ENCODE assay signal across 1 cellular context in the genomic region with DNA sequence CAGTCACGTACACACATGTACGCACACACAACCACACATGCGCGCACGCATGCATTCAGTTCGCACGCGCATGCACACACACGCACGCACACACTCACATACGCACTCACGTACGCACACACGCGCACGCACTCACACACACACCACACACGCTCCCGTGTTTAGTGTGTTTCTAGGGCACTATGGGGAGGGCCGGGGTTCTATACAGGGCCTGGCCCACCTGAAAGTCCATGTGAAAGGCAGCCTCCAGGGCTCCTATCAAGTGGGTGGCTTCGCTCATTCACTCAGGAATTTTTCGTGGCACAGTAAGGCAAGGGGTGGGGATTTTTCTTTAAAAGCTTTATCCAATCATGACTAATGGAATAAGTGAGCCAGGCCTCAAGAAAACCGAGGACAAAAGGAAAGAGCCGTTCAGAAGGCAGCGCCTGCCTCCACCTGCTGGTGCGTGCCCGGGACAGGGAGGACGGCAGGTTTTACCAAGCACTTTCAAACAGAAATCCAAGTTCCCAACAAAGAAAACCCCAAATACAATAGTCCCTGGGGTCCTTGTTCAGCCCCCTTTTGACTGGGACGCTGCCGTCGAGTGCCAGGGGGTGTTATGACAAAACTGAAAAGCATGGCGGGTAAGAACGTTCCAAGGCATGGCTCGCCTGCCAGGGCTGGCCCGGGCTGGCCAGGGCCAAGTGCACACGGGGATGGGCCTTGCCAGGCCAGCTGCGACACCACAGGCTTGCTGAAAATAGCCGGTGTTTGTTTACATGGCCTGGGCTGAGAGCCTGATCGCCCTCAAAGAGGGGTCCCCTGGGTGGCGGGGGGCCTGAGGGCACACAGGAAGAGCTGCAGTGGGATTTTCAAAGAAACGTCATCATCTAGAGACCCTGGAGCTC.
TF ChIP-seq lines count a peak whose summit lies in the region.

No MANE protein-coding gene starts in this region.

TF ChIP-seq in SK-N-SH, 30 proteins besides CTCF, POLR2A, EP300 and RAD21 (continued from another document):
- TF ChIP-seq, protein P1, sequence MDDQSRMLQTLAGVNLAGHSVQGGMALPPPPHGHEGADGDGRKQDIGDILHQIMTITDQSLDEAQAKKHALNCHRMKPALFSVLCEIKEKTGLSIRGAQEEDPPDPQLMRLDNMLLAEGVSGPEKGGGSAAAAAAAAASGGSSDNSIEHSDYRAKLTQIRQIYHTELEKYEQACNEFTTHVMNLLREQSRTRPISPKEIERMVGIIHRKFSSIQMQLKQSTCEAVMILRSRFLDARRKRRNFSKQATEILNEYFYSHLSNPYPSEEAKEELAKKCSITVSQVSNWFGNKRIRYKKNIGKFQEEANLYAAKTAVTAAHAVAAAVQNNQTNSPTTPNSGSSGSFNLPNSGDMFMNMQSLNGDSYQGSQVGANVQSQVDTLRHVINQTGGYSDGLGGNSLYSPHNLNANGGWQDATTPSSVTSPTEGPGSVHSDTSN (IDR thresholded peaks at IDR 0.05), result no peak
- TF ChIP-seq, protein P2, sequence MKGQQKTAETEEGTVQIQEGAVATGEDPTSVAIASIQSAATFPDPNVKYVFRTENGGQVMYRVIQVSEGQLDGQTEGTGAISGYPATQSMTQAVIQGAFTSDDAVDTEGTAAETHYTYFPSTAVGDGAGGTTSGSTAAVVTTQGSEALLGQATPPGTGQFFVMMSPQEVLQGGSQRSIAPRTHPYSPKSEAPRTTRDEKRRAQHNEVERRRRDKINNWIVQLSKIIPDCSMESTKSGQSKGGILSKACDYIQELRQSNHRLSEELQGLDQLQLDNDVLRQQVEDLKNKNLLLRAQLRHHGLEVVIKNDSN (IDR thresholded peaks at IDR 0.05; ENCODE audit: borderline replicate concordance, low read depth), result no peak
- TF ChIP-seq, protein P3, sequence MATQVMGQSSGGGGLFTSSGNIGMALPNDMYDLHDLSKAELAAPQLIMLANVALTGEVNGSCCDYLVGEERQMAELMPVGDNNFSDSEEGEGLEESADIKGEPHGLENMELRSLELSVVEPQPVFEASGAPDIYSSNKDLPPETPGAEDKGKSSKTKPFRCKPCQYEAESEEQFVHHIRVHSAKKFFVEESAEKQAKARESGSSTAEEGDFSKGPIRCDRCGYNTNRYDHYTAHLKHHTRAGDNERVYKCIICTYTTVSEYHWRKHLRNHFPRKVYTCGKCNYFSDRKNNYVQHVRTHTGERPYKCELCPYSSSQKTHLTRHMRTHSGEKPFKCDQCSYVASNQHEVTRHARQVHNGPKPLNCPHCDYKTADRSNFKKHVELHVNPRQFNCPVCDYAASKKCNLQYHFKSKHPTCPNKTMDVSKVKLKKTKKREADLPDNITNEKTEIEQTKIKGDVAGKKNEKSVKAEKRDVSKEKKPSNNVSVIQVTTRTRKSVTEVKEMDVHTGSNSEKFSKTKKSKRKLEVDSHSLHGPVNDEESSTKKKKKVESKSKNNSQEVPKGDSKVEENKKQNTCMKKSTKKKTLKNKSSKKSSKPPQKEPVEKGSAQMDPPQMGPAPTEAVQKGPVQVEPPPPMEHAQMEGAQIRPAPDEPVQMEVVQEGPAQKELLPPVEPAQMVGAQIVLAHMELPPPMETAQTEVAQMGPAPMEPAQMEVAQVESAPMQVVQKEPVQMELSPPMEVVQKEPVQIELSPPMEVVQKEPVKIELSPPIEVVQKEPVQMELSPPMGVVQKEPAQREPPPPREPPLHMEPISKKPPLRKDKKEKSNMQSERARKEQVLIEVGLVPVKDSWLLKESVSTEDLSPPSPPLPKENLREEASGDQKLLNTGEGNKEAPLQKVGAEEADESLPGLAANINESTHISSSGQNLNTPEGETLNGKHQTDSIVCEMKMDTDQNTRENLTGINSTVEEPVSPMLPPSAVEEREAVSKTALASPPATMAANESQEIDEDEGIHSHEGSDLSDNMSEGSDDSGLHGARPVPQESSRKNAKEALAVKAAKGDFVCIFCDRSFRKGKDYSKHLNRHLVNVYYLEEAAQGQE (IDR thresholded peaks at IDR 0.05; ENCODE audit: low read depth, low read length), result no peak
- no peak for TF ChIP-seq RXRA (IDR thresholded peaks at IDR 0.05; ENCODE audit: borderline replicate concordance, low read depth)
- TF ChIP-seq RCOR1 (IDR thresholded peaks at IDR 0.05; ENCODE audit: low read length), result no peak
- no peak for TF ChIP-seq MEF2A (IDR thresholded peaks at IDR 0.05; ENCODE audit: borderline replicate concordance, low read depth)
- TF ChIP-seq, protein P4, sequence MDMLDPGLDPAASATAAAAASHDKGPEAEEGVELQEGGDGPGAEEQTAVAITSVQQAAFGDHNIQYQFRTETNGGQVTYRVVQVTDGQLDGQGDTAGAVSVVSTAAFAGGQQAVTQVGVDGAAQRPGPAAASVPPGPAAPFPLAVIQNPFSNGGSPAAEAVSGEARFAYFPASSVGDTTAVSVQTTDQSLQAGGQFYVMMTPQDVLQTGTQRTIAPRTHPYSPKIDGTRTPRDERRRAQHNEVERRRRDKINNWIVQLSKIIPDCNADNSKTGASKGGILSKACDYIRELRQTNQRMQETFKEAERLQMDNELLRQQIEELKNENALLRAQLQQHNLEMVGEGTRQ (IDR thresholded peaks at IDR 0.05; ENCODE audit: borderline replicate concordance, low read depth, low read length), result no peak
- no peak for TF ChIP-seq CHD2 (IDR thresholded peaks at IDR 0.05; ENCODE audit: low read length, partially characterized antibody)
- TF ChIP-seq SMC3 (IDR thresholded peaks at IDR 0.05; ENCODE audit: low read depth, low read length), result no peak
- no peak for TF ChIP-seq YY1 (IDR thresholded peaks at IDR 0.05; ENCODE audit: low read depth)
- no peak for TF ChIP-seq FOXJ3 (CRISPR knock-in tag; IDR thresholded peaks at IDR 0.05)
- no peak for TF ChIP-seq FOSL2 (IDR thresholded peaks at IDR 0.05; ENCODE audit: borderline replicate concordance, low read depth)
- no peak for TF ChIP-seq TAF1 (IDR thresholded peaks at IDR 0.05; ENCODE audit: borderline replicate concordance, low read depth, low read length)
- no peak for TF ChIP-seq TEAD4 (IDR thresholded peaks at IDR 0.05; ENCODE audit: borderline replicate concordance, insufficient read depth)
- no peak for TF ChIP-seq ELF1 (IDR thresholded peaks at IDR 0.05)
- TF ChIP-seq GABPA (IDR thresholded peaks at IDR 0.05; ENCODE audit: low read depth), result no peak
